18 cellular contexts compared by ENCODE assay signal in the genomic region with DNA sequence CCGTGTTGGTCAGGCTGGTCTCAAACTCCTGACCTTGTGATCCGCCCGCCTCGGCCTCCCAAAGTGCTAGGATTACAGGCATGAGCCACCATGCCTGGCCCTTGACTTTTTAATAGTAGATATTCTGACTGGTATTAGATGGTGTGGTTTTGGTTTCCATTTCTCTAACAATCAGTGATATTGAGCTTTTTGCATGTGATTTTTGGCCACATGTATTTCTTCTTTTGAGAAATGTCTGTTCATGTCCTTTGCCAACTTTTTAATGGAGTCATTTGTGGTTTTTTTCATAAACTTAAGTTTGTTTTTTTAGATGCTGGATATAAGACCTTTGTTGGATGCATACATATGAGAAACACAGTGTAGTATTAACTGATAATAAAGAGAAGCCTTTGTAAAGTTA.
"Had no signal": no experiment of that assay in that cellular context is flagged by ENCODE, and none has a peak within 500 bp of the region (broad histone marks: within the 10 kb centered on the region; RNA-seq: fewer than 3 reads in every experiment).

No MANE protein-coding gene starts in this region.

- DNase-seq: dermis blood vessel endothelial cell; effector memory CD4-positive, alpha-beta T cell; gastrocnemius medialis; head of caudate nucleus; naive thymus-derived CD4-positive, alpha-beta T cell; nephron progenitor cell; nucleus accumbens; right cardiac atrium; sigmoid colon; stimulated activated CD4-positive, alpha-beta T cell treated with anti-CD3 and anti-CD28 coated beads, Interleukin-4, amount 100 ng/mL, for 4 hours; stimulated activated naive B cell treated with anti-CD40 and anti-IgM and Interleukin-4, amounts not matched to agents 10 μg/mL and 1 μg/mL and 100 μg/mL, for 72 hours; upper lobe of left lung had no signal

- H3K4me1 ChIP-seq: prostate gland had no signal

- H3K36me3 ChIP-seq: esophagus muscularis mucosa, prostate gland, sigmoid colon, thoracic aorta, upper lobe of left lung had no signal

- ATAC-seq: gastrocnemius medialis; naive thymus-derived CD4-positive, alpha-beta T cell; right cardiac atrium; stimulated activated naive B cell treated with anti-CD40 and anti-IgM and Interleukin-4, amounts not matched to agents 10 μg/mL and 1 μg/mL and 100 μg/mL, for 72 hours had no signal

- H3K4me3 ChIP-seq: coronary artery, esophagus muscularis mucosa, gastrocnemius medialis, lung, prostate gland, sigmoid colon, thoracic aorta, tibial nerve, upper lobe of left lung had no signal

- H3K9me3 ChIP-seq: esophagus muscularis mucosa, gastrocnemius medialis, prostate gland, sigmoid colon, thoracic aorta, tibial nerve, upper lobe of left lung had no signal
